30 cellular contexts compared by ENCODE assay signal in genomic region chr10:87694011-87694794, GRCh38. TPM values are rescaled to one million over a fixed set of nuclear protein-coding genes. Genes with fewer than 3 reads are reported as not detected.
DNase-seq lines count a peak whose midpoint lies in the region; ATAC-seq, FAIRE-seq and TF ChIP-seq lines count a peak whose summit lies in the region.
"Had no signal": no experiment of that assay in that cellular context is flagged by ENCODE, and none has a peak within 500 bp of the region (broad histone marks: within the 10 kb centered on the region; RNA-seq: fewer than 3 reads in every experiment).

No MANE protein-coding gene starts in this region.

- no peak for DNase-seq in GM12891 (ENCODE audit: insufficient read length, low spot score)
- DNase-seq in M059J (ENCODE audit: low read depth) = peak; percentile 81
- DNase-seq in myocyte (ENCODE audit: low read depth) = peak; percentile 34
- DNase-seq in NCI-H1417 (lab: John Stamatoyannopoulos, UW) = no peak
- no peak for DNase-seq in GM19239 (ENCODE audit: insufficient read length, low spot score)
- DNase-seq: activated CD4-positive, alpha-beta T cell treated with anti-CD3 and anti-CD28 coated beads for 36 hours; activated CD8-positive, alpha-beta T cell treated with anti-CD3 and anti-CD28 coated beads, Interleukin-2, amount 10 ng/mL, durations not matched to agents 7 days and 5 days; aorta; C1 segment of cervical spinal cord; endodermal cell; H9; hippocampal formation; immature natural killer cell; Kasumi-1; mesendoderm; naive B cell; NCI-H1092 treated with DMSO at 0.1 percent for 48 hours; NCI-H2029; psoas muscle; sigmoid colon; stimulated activated CD4-positive, alpha-beta T cell treated with anti-CD3 and anti-CD28 coated beads, Interleukin-4, amount 100 ng/mL, for 24 hours; T-helper 2 cell; upper lobe of left lung had no signal

- FAIRE-seq in GM12891 (lab: Jason Lieb, UNC) (peak; percentile 43), colon (lab: Jason Lieb, UNC) (peak; percentile 69), GM19239 (lab: Jason Lieb, UNC) (no peak)
- FAIRE-seq: frontal cortex had no signal

- no peak for ATAC-seq in HG03442 (IDR thresholded peaks at IDR 0.05; ENCODE audit: unreplicated experiment)
- ATAC-seq: activated CD4-positive, alpha-beta T cell treated with anti-CD3 and anti-CD28 coated beads for 36 hours; activated CD8-positive, alpha-beta T cell treated with anti-CD3 and anti-CD28 coated beads, Interleukin-2, amount 10 ng/mL, durations not matched to agents 7 days and 5 days; esophagus mucosa; left lobe of liver; psoas muscle; SK-N-SH treated with all-trans-retinoic acid at 6 μM for 48 hours; stimulated activated effector memory CD8-positive, alpha-beta T cell treated with anti-CD3 and anti-CD28 coated beads, Interleukin-12 subunit alpha, Interleukin-12 subunit beta, amount 100 ng/mL, for 72 hours had no signal

- TF ChIP-seq POLR2A in GM12891 (IDR thresholded peaks at IDR 0.05; ENCODE audit: low read depth, low read length) = no peak

TF ChIP-seq in GM12891, 5 proteins besides CTCF, POLR2A, EP300 and RAD21:
- TF ChIP-seq PAX5 (IDR thresholded peaks at IDR 0.05; ENCODE audit: insufficient read depth, low read length, severe bottlenecking) = no peak
- no peak for TF ChIP-seq POU2F2 (IDR thresholded peaks at IDR 0.05; ENCODE audit: low read depth, low read length)
- no peak for TF ChIP-seq POLR2AphosphoS5 (IDR thresholded peaks at IDR 0.05; ENCODE audit: low read depth, low read length)
- no peak for TF ChIP-seq TAF1 (IDR thresholded peaks at IDR 0.05; ENCODE audit: low read depth, low read length)
- no peak for TF ChIP-seq SPI1 (IDR thresholded peaks at IDR 0.05; ENCODE audit: low read depth, low read length)

RNA-seq across cellular contexts. Expression of gene PAPSS2, which starts 34.5 kb away (rescaled TPM):
- 2.6 TPM for polyA plus RNA-seq in GM12891 (2012; ENCODE audit: low read depth, missing spikeins)
- 69.1 and 81.0 TPM in 2 replicates for total RNA-seq in M059J (2014; rRNA removed; shearing (Covaris generic))
- 8.2 and 8.3 TPM in 2 replicates for total RNA-seq in myocyte
- 20.2 TPM for polyA plus RNA-seq in myocyte (2012)

Comparison
In these comparisons a context has a peak if more than half of its experiments do, and no peak if none do; other contexts are left out.
1. DNase-seq: peak in M059J (single experiment) and myocyte (single experiment); none in GM12891 (single experiment), NCI-H1417 (0 of 3) and GM19239 (single experiment).